Comparison of ENCODE assay signal across 1 cellular context in genomic region chr11:586376-587316, GRCh38.
TF ChIP-seq lines count a peak whose summit lies in the region.

No MANE protein-coding gene starts in this region.

TF ChIP-seq in IMR-90, 13 proteins besides CTCF, POLR2A, EP300 and RAD21:
- TF ChIP-seq USF2 (IDR thresholded peaks at IDR 0.05; ENCODE audit: low read depth, low read length) (no peak), RCOR1 (IDR thresholded peaks at IDR 0.05; ENCODE audit: insufficient replicate concordance, low read length) (no peak), SMC3 (IDR thresholded peaks at IDR 0.05; ENCODE audit: low read depth, low read length) (no peak), RFX5 (IDR thresholded peaks at IDR 0.05; ENCODE audit: low read depth, low read length) (no peak), MAZ (IDR thresholded peaks at IDR 0.05; ENCODE audit: borderline replicate concordance, low read depth, low read length) (no peak), CEBPB (IDR thresholded peaks at IDR 0.05; ENCODE audit: low read depth, low read length) (no peak), BHLHE40 (IDR thresholded peaks at IDR 0.05; ENCODE audit: low read depth, low read length) (no peak)
